In genomic region chr4:143921160-143921559, GRCh38 we compare ENCODE assay signal across 14 cellular contexts. TPM values are rescaled to one million over a fixed set of nuclear protein-coding genes. Genes with fewer than 3 reads are reported as not detected.
"Had no signal": no experiment of that assay in that cellular context is flagged by ENCODE, and none has a peak within 500 bp of the region (broad histone marks: within the 10 kb centered on the region; RNA-seq: fewer than 3 reads in every experiment).

No MANE protein-coding gene starts in this region.

- H3K27ac ChIP-seq: left lung, pancreas, SJCRH30, tibial artery had no signal

- DNase-seq: activated CD4-positive, alpha-beta T cell treated with anti-CD3 and anti-CD28 coated beads for 4 hours; activated T-cell treated with anti-CD3 and anti-CD28 coated beads for 4 hours; dermis blood vessel endothelial cell; foreskin fibroblast; head of caudate nucleus; islet precursor cell; left lung; mesenchymal stem cell; pancreas; SJCRH30; stimulated activated CD4-positive, alpha-beta T cell treated with anti-CD3 and anti-CD28 coated beads, Interleukin-4, amount 100 ng/mL, for 24 hours; tibial artery had no signal

- H3K27me3 ChIP-seq: left lung, pancreas, SJCRH30, tibial artery had no signal

- ATAC-seq: activated naive CD4-positive, alpha-beta T cell treated with anti-CD3 and anti-CD28 coated beads, Interleukin-2, amount 50 U/mL, for 72 hours; left lung; pancreas had no signal

- H3K9me3 ChIP-seq: left lung, pancreas, SJCRH30, tibial artery had no signal

- H3K4me1 ChIP-seq: left lung, pancreas, SJCRH30, tibial artery had no signal

- H3K27ac Mint-ChIP-seq: activated naive CD4-positive, alpha-beta T cell treated with anti-CD3 and anti-CD28 coated beads, Interleukin-2, amount 50 U/mL, for 72 hours had no signal

- H3K4me3 ChIP-seq: left lung, pancreas, SJCRH30, tibial artery had no signal

- H3K36me3 ChIP-seq: left lung, pancreas, SJCRH30, tibial artery had no signal

RNA-seq across cellular contexts. Expression of gene GYPE, which starts 15.8 kb away (rescaled TPM):
- total RNA-seq: renal cortical epithelial cell, SJCRH30 had no signal
